15 cellular contexts compared by ENCODE assay signal in the genomic region with DNA sequence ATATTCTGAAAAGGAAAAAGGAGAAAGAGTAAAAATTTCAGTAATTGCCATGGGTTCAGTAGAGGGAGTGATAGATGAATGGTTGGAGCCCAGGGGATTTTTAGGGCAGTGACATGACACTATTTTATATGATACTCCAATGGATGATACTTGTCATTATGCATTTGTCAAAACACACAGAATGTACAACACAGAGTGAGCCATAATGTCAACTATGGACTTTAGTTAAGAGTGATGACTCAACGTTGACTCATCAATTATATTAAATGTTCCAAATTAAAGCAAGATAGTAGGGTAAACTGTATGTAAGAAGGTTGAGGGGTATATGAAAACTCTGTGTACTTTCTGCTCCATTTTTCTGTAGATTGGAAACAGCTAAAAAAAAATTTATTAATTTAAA.
DNase-seq lines count a peak whose midpoint lies in the region; ATAC-seq and TF ChIP-seq lines count a peak whose summit lies in the region.
"Had no signal": no experiment of that assay in that cellular context is flagged by ENCODE, and none has a peak within 500 bp of the region (broad histone marks: within the 10 kb centered on the region; RNA-seq: fewer than 3 reads in every experiment).

No MANE protein-coding gene starts in this region.

- POLR2A ChIA-PET in A673 (lab: Charles Lee; ENCODE audit: low non-redundant PET), result no interaction called here

- peaks cover 3% of the 10 kb centered on the region for H3K9me3 ChIP-seq in A673 (ENCODE audit: low read depth, low read length, poor library complexity, severe bottlenecking)
- peaks cover 3% of the 10 kb centered on the region for H3K9me3 ChIP-seq in RWPE2 (ENCODE audit: severe bottlenecking)
- H3K9me3 ChIP-seq: BLaER1 had no signal

- H3K4me3 ChIP-seq in A673 (ENCODE audit: low read depth, low read length, poor library complexity, severe bottlenecking) (no peak overlapping the region), RWPE2 (ENCODE audit: severe bottlenecking) (no peak overlapping the region), epithelial cell of esophagus (ENCODE audit: low read length) (no peak overlapping the region)
- H3K4me3 ChIP-seq: BLaER1, K562 had no signal

- intact Hi-C loops in A673 (cut with micrococcal nuclease; ENCODE audit: unreplicated experiment), result no loop called here
- intact Hi-C loops in Right ventricle myocardium superior (cut with DNase I), result no loop called here

- H3K27me3 ChIP-seq in A673 (replicated peaks; ENCODE audit: insufficient read depth, low read depth, low read length, poor library complexity) (no peaks in the 10 kb centered on the region), RWPE2 (ENCODE audit: insufficient read depth, poor library complexity, severe bottlenecking) (no peaks in the 10 kb centered on the region)
- H3K27me3 ChIP-seq: BLaER1 had no signal

- no peak for TF ChIP-seq CTCF in A673 (conservative IDR thresholded peaks at IDR 0.05; ENCODE audit: low read depth, low read length)
- TF ChIP-seq CTCF in RWPE2 (IDR thresholded peaks at IDR 0.05; ENCODE audit: poor library complexity, severe bottlenecking), result no peak
- TF ChIP-seq CTCF in epithelial cell of esophagus (IDR thresholded peaks at IDR 0.05; ENCODE audit: insufficient read depth, low read depth, low read length, missing control alignments), result no peak

- BruUV-seq in A673 (replicated peaks; lab: Mats Ljungman, UMichigan), result no TSS peak

- peak; percentile 37 for DNase-seq in A673 (ENCODE audit: low spot score)
- peak; percentile 36 for DNase-seq in HS-5 (ENCODE audit: low read depth)
- DNase-seq in RWPE2 (ENCODE audit: low spot score), result no peak
- DNase-seq in epithelial cell of esophagus (ENCODE audit: low read depth), result peak; percentile 63
- no peak for DNase-seq in KG1 (lab: John Stamatoyannopoulos, UW)
- no peak for DNase-seq in Right ventricle myocardium superior
- DNase-seq: DMS 273 treated with DMSO at 0.1 percent for 48 hours, NCI-H1092 treated with DMSO at 0.1 percent for 48 hours, NCI-H187, NCI-H510A, SHP77 treated with DMSO at 0.1 percent for 48 hours, T-helper 17 cell had no signal

- CTCF ChIA-PET in A673 (lab: Charles Lee), result no interaction called here

- H3K27ac ChIP-seq in A673 (ENCODE audit: low read depth, low read length, poor library complexity, severe bottlenecking) (no peak overlapping the region), RWPE2 (ENCODE audit: poor library complexity, severe bottlenecking) (no peak overlapping the region)
- H3K27ac ChIP-seq: BLaER1 had no signal

- H3K36me3 ChIP-seq in A673 (ENCODE audit: insufficient read depth, low read length, poor library complexity, severe bottlenecking) (no peaks in the 10 kb centered on the region), RWPE2 (ENCODE audit: low read depth) (no peaks in the 10 kb centered on the region)
- H3K36me3 ChIP-seq: BLaER1 had no signal

- 0 out of 3 replicates have a peak, but pooled peaks have one; percentile 29 for ATAC-seq in RWPE2 (ENCODE audit: low read depth)
- ATAC-seq in Right ventricle myocardium superior (ENCODE audit: poor library complexity), result no peak
- no peak for ATAC-seq in HG03571 (IDR thresholded peaks at IDR 0.05; ENCODE audit: unreplicated experiment)
- ATAC-seq: K562, T-helper 17 cell had no signal

- no peaks in the 10 kb centered on the region for H3K4me1 ChIP-seq in A673 (ENCODE audit: insufficient read depth, low read length, poor library complexity, severe bottlenecking)
- peaks cover 7% of the 10 kb centered on the region for H3K4me1 ChIP-seq in RWPE2 (ENCODE audit: insufficient read depth, poor library complexity, severe bottlenecking)
- H3K4me1 ChIP-seq: BLaER1 had no signal

Comparison
In these comparisons a context has a peak if more than half of its experiments do, and no peak if none do; other contexts are left out.
1. DNase-seq: peak in A673 (single experiment), HS-5 (single experiment) and epithelial cell of esophagus (single experiment); none in RWPE2 (single experiment), KG1 (single experiment) and Right ventricle myocardium superior (single experiment).